8 cellular contexts compared by ENCODE assay signal in genomic region chr1:112954945-112955677, GRCh38. TPM values are rescaled to one million over a fixed set of nuclear protein-coding genes. Genes with fewer than 3 reads are reported as not detected.
DNase-seq lines count a peak whose midpoint lies in the region; ATAC-seq and TF ChIP-seq lines count a peak whose summit lies in the region.

No MANE protein-coding gene starts in this region.

- H3K36me3 ChIP-seq in endocrine pancreas (ENCODE audit: control insufficient read depth, insufficient read depth, low read length): no peaks in the 10 kb centered on the region

- H3K9me3 Mint-ChIP-seq in mesothelial cell of epicardium: no peaks in the 10 kb centered on the region

- peak overlapping the region; percentile 89 for H3K4me3 Mint-ChIP-seq in mesothelial cell of epicardium

- H3K9ac ChIP-seq in endocrine pancreas (ENCODE audit: control insufficient read depth, insufficient read depth, low read length): peak overlapping the region; percentile 38

- H3K4me1 ChIP-seq in endocrine pancreas (ENCODE audit: control insufficient read depth, insufficient read depth, low read length): no peaks in the 10 kb centered on the region

- DNase-seq in AG09309 (ENCODE audit: low read depth): no peak
- DNase-seq in NCI-H524 treated with DMSO at 0.1 percent for 48 hours (lab: John Stamatoyannopoulos, UW): peak; percentile 37
- DNase-seq in activated CD8-positive, alpha-beta memory T cell treated with anti-CD3 and anti-CD28 coated beads for 24 hours: peak; percentile 85
- peak; percentile 30 to 52 for DNase-seq in mesothelial cell of epicardium (ENCODE audit: low spot score in 2 of 2, unreplicated experiment in 2 of 2)
- DNase-seq in stimulated activated CD8-positive, alpha-beta memory T cell treated with anti-CD3 and anti-CD28 coated beads, Interleukin-4, amount 100 ng/mL, for 4 hours (ENCODE audit: low read depth in 2 of 2, low spot score in 1 of 2): peak; percentile 20 to 38

- H3K36me3 Mint-ChIP-seq in mesothelial cell of epicardium: peaks cover 2% of the 10 kb centered on the region

- ATAC-seq in GM18870 (IDR thresholded peaks at IDR 0.05; ENCODE audit: unreplicated experiment): peak; percentile 10
- peak; percentile 20 for ATAC-seq in HG03139 (IDR thresholded peaks at IDR 0.05; ENCODE audit: unreplicated experiment)

- no peak for TF ChIP-seq CTCF in AG09309 (IDR thresholded peaks at IDR 0.05; ENCODE audit: control insufficient read depth, insufficient read depth, low read depth, low read length, missing control alignments)
- TF ChIP-seq CTCF in mesothelial cell of epicardium (IDR thresholded peaks at IDR 0.05; ENCODE audit: unreplicated experiment): no peak

- no peaks in the 10 kb centered on the region for H3K9me3 ChIP-seq in endocrine pancreas (ENCODE audit: control insufficient read depth, low read length)

- H3K27me3 ChIP-seq in endocrine pancreas (ENCODE audit: control insufficient read depth, insufficient read depth, low read length): peaks cover 2% of the 10 kb centered on the region

- H3K27me3 Mint-ChIP-seq in mesothelial cell of epicardium (ENCODE audit: low read depth): no peaks in the 10 kb centered on the region

- peaks cover 43% of the 10 kb centered on the region for H3K4me1 Mint-ChIP-seq in mesothelial cell of epicardium

- H3K27ac Mint-ChIP-seq in mesothelial cell of epicardium: peak overlapping the region; percentile 94

- H3K4me3 ChIP-seq in AG09309 (ENCODE audit: control insufficient read depth, low read depth, low read length): peak overlapping the region; percentile 93
- H3K4me3 ChIP-seq in endocrine pancreas (ENCODE audit: control insufficient read depth, insufficient read depth, low read length): no peak overlapping the region

RNA-seq across cellular contexts. Expression of gene SLC16A1, which starts 0.9 kb away (rescaled TPM):
- 56.4 to 57.8 TPM (median 57.0 TPM) in 3 replicates for total RNA-seq in mesothelial cell of epicardium
